Comparison of ENCODE assay signal across 8 cellular contexts in genomic region chr12:8823565-8824300, GRCh38. TPM values are rescaled to one million over a fixed set of nuclear protein-coding genes. Genes with fewer than 3 reads are reported as not detected.
A peak's percentile ranks its signal among the peaks of the same experiment; 100 is the strongest.
DNase-seq lines count a peak whose midpoint lies in the region; ATAC-seq and TF ChIP-seq lines count a peak whose summit lies in the region.

No MANE protein-coding gene starts in this region.

- H3K27ac ChIP-seq in AG04450 (ENCODE audit: low read depth, low read length) (no peak overlapping the region), HUES48 (ENCODE audit: low read depth, low read length) (no peak overlapping the region), liver (ENCODE audit: low read depth in 1 of 2, low read length in 2 of 2) (no peak overlapping the region)

- POLR2A ChIA-PET in AG04450 (lab: Yijun Ruan, JAX): no interaction called here

- H3K4me3 ChIP-seq in AG04450 (ENCODE audit: low read depth, low read length) (no peak overlapping the region), HUES48 (ENCODE audit: low read depth, low read length) (peak overlapping the region; percentile 27; the same call in 1 of the 2 replicates), liver (ENCODE audit: low read depth in 1 of 3, low read length in 3 of 3) (no peak overlapping the region)

- H3K27me3 ChIP-seq in AG04450 (ENCODE audit: control insufficient read depth, insufficient read depth, low read length) (no peaks in the 10 kb centered on the region), HUES48 (ENCODE audit: control insufficient read depth, insufficient read depth, low read length) (no peaks in the 10 kb centered on the region), liver (ENCODE audit: control insufficient read depth in 4 of 4, insufficient read depth in 4 of 4, low read length in 3 of 4) (no peaks in the 10 kb centered on the region)

- peak; percentile 62 for TF ChIP-seq CTCF in AG04450 (IDR thresholded peaks at IDR 0.05; ENCODE audit: low read depth, low read length)
- TF ChIP-seq CTCF in liver (IDR thresholded peaks at IDR 0.05; ENCODE audit: low read depth, low read length, missing input control): peak; percentile 23

- peak; percentile 63 to 77 for TF ChIP-seq RAD21 in liver (IDR thresholded peaks at IDR 0.05)

- DNase-seq in AG04450 (ENCODE audit: low read depth, low spot score): no peak
- peak; percentile 39 for DNase-seq in cerebellar cortex (ENCODE audit: low spot score)
- DNase-seq in glomerular visceral epithelial cell (ENCODE audit: extremely low spot score): no peak
- DNase-seq in NCI-H187 treated with DMSO at 0.1 percent for 48 hours (lab: John Stamatoyannopoulos, UW): no peak

- 0 out of 2 replicates have a peak overlapping the region, but pooled peaks have one; percentile 19 for H3K9ac ChIP-seq in HUES48 (ENCODE audit: low read depth, low read length)
- no peak overlapping the region for H3K9ac ChIP-seq in liver (ENCODE audit: low read depth in 1 of 2, low read length in 2 of 2)

- no peak for ATAC-seq in GM18498 (IDR thresholded peaks at IDR 0.05; ENCODE audit: unreplicated experiment)
- no peak for ATAC-seq in HG03565 (IDR thresholded peaks at IDR 0.05; ENCODE audit: unreplicated experiment)

- 37% methylated on average over 8 of the region's 8 CpGs for whole genome bisulfite sequencing in liver

- H3K36me3 ChIP-seq in HUES48 (ENCODE audit: control insufficient read depth, insufficient read depth, low read length): no peaks in the 10 kb centered on the region
- H3K36me3 ChIP-seq in liver (ENCODE audit: control insufficient read depth in 4 of 4, insufficient read depth in 3 of 4, low read depth in 1 of 4, low read length in 3 of 4): no peaks in the 10 kb centered on the region

- CTCF ChIA-PET in AG04450 (lab: Charles Lee): interaction anchor here (0.6 to 3.8 kb wide), 21 partner anchors 9 to 280 kb away, joined by 3 to 38 read pairs (median 5); no protein-coding TSS in a partner anchor

- no peaks in the 10 kb centered on the region for H3K9me3 ChIP-seq in AG04450 (ENCODE audit: control insufficient read depth, insufficient read depth, low read length)
- H3K9me3 ChIP-seq in HUES48 (ENCODE audit: control insufficient read depth, insufficient read depth, low read length): no peaks in the 10 kb centered on the region
- peaks cover 0 to 6% (median 0%) of the 10 kb centered on the region in 4 donors for H3K9me3 ChIP-seq in liver (ENCODE audit: control insufficient read depth in 4 of 4, low read length in 3 of 4)

- H3K4me1 ChIP-seq in HUES48 (ENCODE audit: control insufficient read depth, insufficient read depth, low read length): peaks cover 33% of the 10 kb centered on the region
- H3K4me1 ChIP-seq in liver (ENCODE audit: control insufficient read depth in 4 of 4, insufficient read depth in 4 of 4, low read length in 3 of 4): no peaks in the 10 kb centered on the region

TF ChIP-seq in liver, 16 proteins besides CTCF, POLR2A, EP300 and RAD21:
- TF ChIP-seq ATF3 (IDR thresholded peaks at IDR 0.05) (no peak), EGR1 (IDR thresholded peaks at IDR 0.05; ENCODE audit: low read depth in 2 of 2) (no peak), ZBTB33 (IDR thresholded peaks at IDR 0.05) (no peak), FOXA2 (IDR thresholded peaks at IDR 0.05) (no peak), SP1 (IDR thresholded peaks at IDR 0.05) (no peak), JUND (IDR thresholded peaks at IDR 0.05) (no peak), FOXA1 (IDR thresholded peaks at IDR 0.05) (no peak), HNF4G (IDR thresholded peaks at IDR 0.05) (no peak), TAF1 (conservative IDR thresholded peaks at IDR 0.05) (no peak), HNF4A (conservative IDR thresholded peaks at IDR 0.05) (no peak), NR2F2 (IDR thresholded peaks at IDR 0.05) (no peak)

RNA-seq across cellular contexts. Expression of gene A2ML1, which starts 1.3 kb away (rescaled TPM):
- not detected in 2 replicates for polyA plus RNA-seq in AG04450 (2011; rRNA removed)
- not detected in 2 replicates for polyA minus RNA-seq in AG04450 (2011; rRNA and poly(A)+ RNA removed)
- total RNA-seq in liver: under 1 TPM in 1 of 2 donors, not detected in 1; 0.19 TPM
- under 1 TPM in 1 of 2 donors, not detected in 1; 0.03 TPM for polyA plus RNA-seq in liver
